8 cellular contexts compared by ENCODE assay signal in the genomic region with DNA sequence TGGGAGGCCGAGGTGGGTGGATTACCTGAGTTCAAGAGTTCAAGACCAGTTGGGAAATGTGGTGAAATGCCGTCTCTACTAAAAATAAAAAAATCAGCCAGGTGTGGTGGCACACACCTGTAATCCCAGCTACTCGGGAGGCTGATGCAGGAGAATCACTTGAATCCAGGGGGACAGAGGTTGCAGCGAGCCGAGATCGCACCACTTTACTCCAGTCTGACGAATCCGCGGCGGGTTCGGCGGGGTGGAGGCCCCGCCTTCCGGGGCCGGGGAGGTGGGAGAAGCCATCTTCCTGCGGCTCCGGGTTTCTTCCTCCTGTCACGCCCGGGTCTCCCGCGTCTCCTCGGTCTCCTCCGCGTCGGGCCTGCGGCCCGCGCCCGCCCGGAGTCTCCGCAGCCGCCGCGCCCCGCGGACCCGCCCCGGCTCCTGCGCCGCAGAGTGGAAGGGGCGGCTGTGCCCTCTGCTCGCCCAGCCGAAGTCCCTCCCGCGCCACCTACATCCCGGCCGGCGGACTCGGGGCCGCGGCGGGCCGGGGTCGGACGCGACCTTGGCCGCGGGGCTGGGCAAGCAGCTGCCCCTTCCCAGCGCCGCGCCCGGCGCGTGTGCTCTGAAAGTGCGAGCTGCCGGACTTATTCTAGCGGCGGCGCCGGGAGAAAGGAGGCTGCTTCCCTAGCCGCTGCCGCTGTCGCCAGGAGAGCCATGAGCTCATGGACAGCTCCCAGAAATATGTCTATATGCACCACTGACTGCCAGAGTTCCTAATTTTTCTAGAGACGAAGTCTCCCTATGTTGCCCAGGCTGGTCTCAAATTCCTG.
A peak's percentile ranks its signal among the peaks of the same experiment; 100 is the strongest.
DNase-seq lines count a peak whose midpoint lies in the region; TF ChIP-seq lines count a peak whose summit lies in the region.
"Not testable (repeated sequence)": the region's sequence is repeated elsewhere in the genome, so short reads cannot be mapped to it uniquely, and the experiment has no call there.

No MANE protein-coding gene starts in this region.

- peak; percentile 14 for DNase-seq in AG20443 (ENCODE audit: low spot score)
- not testable (repeated sequence) for DNase-seq in HFFc6
- DNase-seq in T follicular helper cell (ENCODE audit: low read depth), result peak; percentile 31
- DNase-seq in activated T-helper 1 cell treated with Interleukin-2 at 50 U/mL for 16 hours (ENCODE audit: low read depth), result peak; percentile 24
- DNase-seq in choroid plexus epithelial cell (ENCODE audit: low read depth), result peak; percentile 14
- DNase-seq in hepatocyte (ENCODE audit: low spot score), result peak; percentile 28
- peak; percentile 4 to 16 for DNase-seq in stimulated activated CD8-positive, alpha-beta memory T cell treated with anti-CD3 and anti-CD28 coated beads, Interleukin-2, amount 100 ng/mL, for 1 hour (ENCODE audit: low read depth in 2 of 2)

- not testable (repeated sequence) for H3K36me3 ChIP-seq in hepatocyte (replicated peaks; ENCODE audit: insufficient read depth, low read depth); neuron (ENCODE audit: insufficient read depth, low read length)

- not testable (repeated sequence) for H3K27ac ChIP-seq in hepatocyte

- not testable (repeated sequence) for TF ChIP-seq CTCF in HFFc6 (IDR thresholded peaks at IDR 0.05); choroid plexus epithelial cell (conservative IDR thresholded peaks at IDR 0.05; ENCODE audit: low read depth, low read length); hepatocyte (IDR thresholded peaks at IDR 0.05; ENCODE audit: poor library complexity)

- H3K27me3 Mint-ChIP-seq in HFFc6 (ENCODE audit: insufficient read depth), result not testable (repeated sequence)

- H3K4me1 ChIP-seq in hepatocyte (ENCODE audit: insufficient read depth); neuron (ENCODE audit: insufficient read depth, low read length): not testable (repeated sequence)

- H3K9me3 ChIP-seq in hepatocyte (ENCODE audit: low read depth); neuron (ENCODE audit: low read length): not testable (repeated sequence)

- not testable (repeated sequence) for H2AFZ ChIP-seq in hepatocyte; neuron (ENCODE audit: low read depth, low read length)

- peak overlapping the region; percentile 36 for H3K4me3 ChIP-seq in choroid plexus epithelial cell (ENCODE audit: low read depth, low read length)
- not testable (repeated sequence) for H3K4me3 ChIP-seq in hepatocyte
- H3K4me3 ChIP-seq in neuron (ENCODE audit: low read length), result peak overlapping the region; percentile 50

- not testable (repeated sequence) for H3K27me3 ChIP-seq in hepatocyte; neuron (ENCODE audit: insufficient read depth, low read length)

- H3K79me2 ChIP-seq in hepatocyte, result not testable (repeated sequence)

- not testable (repeated sequence) for H4K20me1 ChIP-seq in hepatocyte (ENCODE audit: insufficient read depth, poor library complexity, severe bottlenecking)

- H3K4me2 ChIP-seq in hepatocyte, result peak overlapping the region; percentile 69

- not testable (repeated sequence) for H3K36me3 Mint-ChIP-seq in HFFc6 (ENCODE audit: low read depth)

- 14% methylated on average over 13 of the region's 74 CpGs for WGBS in hepatocyte (ENCODE audit: low lambda C conversion rate, missing lambda C conversion rate)

- H3K4me3 Mint-ChIP-seq in HFFc6, result peak overlapping the region; percentile 63; the same call in 1 of the 2 replicates

- H3K4me1 Mint-ChIP-seq in HFFc6 (ENCODE audit: low read depth), result not testable (repeated sequence)

- H3K9me2 ChIP-seq in hepatocyte (replicated peaks; ENCODE audit: insufficient read depth), result not testable (repeated sequence)

- not testable (repeated sequence) for H3K27ac Mint-ChIP-seq in HFFc6

- H3K9me3 Mint-ChIP-seq in HFFc6, result not testable (repeated sequence)
